9 cellular contexts compared by ENCODE assay signal in genomic region chr12:617304-617915, GRCh38. TPM values are rescaled to one million over a fixed set of nuclear protein-coding genes. Genes with fewer than 3 reads are reported as not detected.
DNase-seq lines count a peak whose midpoint lies in the region; ATAC-seq and TF ChIP-seq lines count a peak whose summit lies in the region.
"Had no signal": no experiment of that assay in that cellular context is flagged by ENCODE, and none has a peak within 500 bp of the region (broad histone marks: within the 10 kb centered on the region; RNA-seq: fewer than 3 reads in every experiment).

No MANE protein-coding gene starts in this region.

- TF ChIP-seq CTCF in dorsolateral prefrontal cortex (IDR thresholded peaks at IDR 0.05 in 54 of 56, conservative IDR thresholded peaks at IDR 0.05 in 2 of 56; ENCODE audit: low read depth in 1 of 56, partially characterized antibody in 56 of 56) (no peak), lower lobe of right lung (IDR thresholded peaks at IDR 0.05) (no peak), transverse colon (IDR thresholded peaks at IDR 0.05) (no peak)

- WGBS in transverse colon (ENCODE audit: low coverage in 1 of 2), 2 donors = 72 to 90% methylated on average over 4 to 14 of the region's 14 CpGs

- DNase-seq in SIG-M5 treated with dmso at 0.1 percent for 504 hours (lab: John Stamatoyannopoulos, UW; ENCODE audit: unreplicated experiment) (peak; percentile 77), SIG-M5 (lab: John Stamatoyannopoulos, UW) (no peak), dorsolateral prefrontal cortex (peak in 1 of 10 donors; percentile 17), lower lobe of right lung (peak; percentile 88), transverse colon (peak; percentile 46), NCI-H510A (lab: John Stamatoyannopoulos, UW) (no peak)
- DNase-seq in stimulated activated CD4-positive, alpha-beta T cell treated with anti-CD3 and anti-CD28 coated beads, Interleukin-12 subunit alpha, Interleukin-12 subunit beta, amount 100 ng/mL, for 4 hours = no peak
- no peak for DNase-seq in activated effector memory CD4-positive, alpha-beta T cell treated with anti-CD3 and anti-CD28 coated beads, Interleukin-2, amount 50 U/mL, for 16 hours
- DNase-seq: stimulated activated CD8-positive, alpha-beta memory T cell treated with anti-CD3 and anti-CD28 coated beads, Interleukin-4, amount 100 ng/mL, for 48 hours had no signal

- peaks cover 60% of the 10 kb centered on the region for H3K4me1 ChIP-seq in lower lobe of right lung
- no peaks in the 10 kb centered on the region for H3K4me1 ChIP-seq in transverse colon

- H3K27me3 ChIP-seq in dorsolateral prefrontal cortex (no peaks in the 10 kb centered on the region), lower lobe of right lung (ENCODE audit: low read depth) (no peaks in the 10 kb centered on the region), transverse colon (no peaks in the 10 kb centered on the region)

- no peak for TF ChIP-seq POLR2A in transverse colon (IDR thresholded peaks at IDR 0.05)

- H3K9me3 ChIP-seq in lower lobe of right lung (no peaks in the 10 kb centered on the region), transverse colon (no peaks in the 10 kb centered on the region)

- peak; percentile 80 to 87 for ATAC-seq in lower lobe of right lung

- no peak overlapping the region for H3K4me3 ChIP-seq in dorsolateral prefrontal cortex
- peak overlapping the region; percentile 23 for H3K4me3 ChIP-seq in lower lobe of right lung
- H3K4me3 ChIP-seq in transverse colon = no peak overlapping the region

- intact Hi-C loops in dorsolateral prefrontal cortex (cut with DNase I) (loop anchor here in 1 of 2 donors (10.0 kb wide), 2 partner anchors 137 to 197 kb away; partner anchors contain the start of gene WNK1), lower lobe of right lung (cut with DNase I) (no loop called here), transverse colon (cut with DNase I; ENCODE audit: low total_unique reads) (no loop called here)

- in situ Hi-C loops in transverse colon (cut with MboI; ENCODE audit: low pct_ligation_motif_present in 1 of 4, low pct_unique_long_range_greater_than_20kb in 1 of 4, low sequenced_read_pairs in 3 of 4) = no loop called here

- no peaks in the 10 kb centered on the region for H3K36me3 ChIP-seq in lower lobe of right lung
- no peaks in the 10 kb centered on the region for H3K36me3 ChIP-seq in transverse colon

- H3K27ac ChIP-seq in dorsolateral prefrontal cortex (peak overlapping the region in 45 of 59 donors; percentile 2 to 81 (median 48)), lower lobe of right lung (peak overlapping the region; percentile 84), transverse colon (peak overlapping the region; percentile 4 to 37 (median 34))

- no peak for TF ChIP-seq EP300 in transverse colon (IDR thresholded peaks at IDR 0.05; ENCODE audit: low read depth)

RNA-seq across cellular contexts. Expression of gene NINJ2, which starts 45.8 kb away (rescaled TPM):
- 10 to 100 TPM in 88 of 120 experiments, 1 to 10 TPM in 32; 1.6 to 80.0 (median 16.4) TPM for total RNA-seq in dorsolateral prefrontal cortex
- total RNA-seq in lower lobe of right lung = 18.1 TPM
- 1 to 10 TPM; 1.4 to 8.0 (median 5.6) TPM for total RNA-seq in transverse colon

Comparison
In these comparisons a context has a peak if more than half of its experiments do, and no peak if none do; other contexts are left out.
1. DNase-seq: peak in SIG-M5 treated with dmso at 0.1 percent for 504 hours (single experiment), lower lobe of right lung (single experiment) and transverse colon (single experiment); none in SIG-M5 (single experiment), stimulated activated CD4-positive, alpha-beta T cell treated with anti-CD3 and anti-CD28 coated beads, Interleukin-12 subunit alpha, Interleukin-12 subunit beta, amount 100 ng/mL, for 4 hours (single experiment), activated effector memory CD4-positive, alpha-beta T cell treated with anti-CD3 and anti-CD28 coated beads, Interleukin-2, amount 50 U/mL, for 16 hours (single experiment) and NCI-H510A (single experiment).
2. Peak in every context shown above with its lines, with median percentiles within 50 percentile points of each other: H3K27ac ChIP-seq.